Comparison of ENCODE assay signal across 1 cellular context in genomic region chr6:25350593-25350992, GRCh38.
TF ChIP-seq lines count a peak whose summit lies in the region.

No MANE protein-coding gene starts in this region.

TF ChIP-seq in SK-N-SH treated with all-trans-retinoic acid at 6 μM for 48 hours, 23 proteins besides CTCF, POLR2A, EP300 and RAD21 (continued from another document):
- TF ChIP-seq CREB5 (CRISPR knock-in tag; IDR thresholded peaks at IDR 0.05; ENCODE audit: low read depth) (no peak), RARB (CRISPR knock-in tag; IDR thresholded peaks at IDR 0.05) (no peak), CSDC2 (CRISPR knock-in tag; IDR thresholded peaks at IDR 0.05) (no peak), ZNF8 (CRISPR knock-in tag; IDR thresholded peaks at IDR 0.05) (no peak), GLIS3 (CRISPR knock-in tag; IDR thresholded peaks at IDR 0.05) (no peak), ISL1 (CRISPR knock-in tag; IDR thresholded peaks at IDR 0.05) (no peak), TCF4 (CRISPR knock-in tag; IDR thresholded peaks at IDR 0.05; ENCODE audit: borderline replicate concordance) (no peak), ZFP3 (CRISPR knock-in tag; IDR thresholded peaks at IDR 0.05) (no peak), ZFP30 (CRISPR knock-in tag; IDR thresholded peaks at IDR 0.05) (no peak)
